In genomic region chr12:774051-774614, GRCh38 we compare ENCODE assay signal across 12 cellular contexts. TPM values are rescaled to one million over a fixed set of nuclear protein-coding genes. Genes with fewer than 3 reads are reported as not detected.
DNase-seq lines count a peak whose midpoint lies in the region; ATAC-seq and TF ChIP-seq lines count a peak whose summit lies in the region.
"Had no signal": no experiment of that assay in that cellular context is flagged by ENCODE, and none has a peak within 500 bp of the region (broad histone marks: within the 10 kb centered on the region; RNA-seq: fewer than 3 reads in every experiment).

No MANE protein-coding gene starts in this region.

- POLR2A ChIA-PET in naive thymus-derived CD4-positive, alpha-beta T cell (lab: Charles Lee): interaction anchor here (0.6 to 1.5 kb wide), 3 partner anchors 14 to 28 kb away, joined by 3 to 5 read pairs (median 4); partner anchors contain the start of gene WNK1

- H3K27me3 Mint-ChIP-seq in central memory CD8-positive, alpha-beta T cell: no peaks in the 10 kb centered on the region
- H3K27me3 Mint-ChIP-seq in naive thymus-derived CD4-positive, alpha-beta T cell: no peaks in the 10 kb centered on the region
- H3K27me3 Mint-ChIP-seq: activated naive CD4-positive, alpha-beta T cell treated with anti-CD3 and anti-CD28 coated beads, Interleukin-2, amount 10 ng/mL, durations not matched to agents 7 days and 5 days had no signal

- H3K4me3 ChIP-seq in HL-60 (replicated peaks; ENCODE audit: insufficient read depth, low read length): no peak overlapping the region
- no peak overlapping the region for H3K4me3 ChIP-seq in naive thymus-derived CD4-positive, alpha-beta T cell (ENCODE audit: low read length)
- H3K4me3 ChIP-seq: BLaER1 had no signal

- no peaks in the 10 kb centered on the region for H3K36me3 ChIP-seq in naive thymus-derived CD4-positive, alpha-beta T cell (ENCODE audit: control insufficient read depth in 2 of 3, insufficient read depth in 3 of 3, low read length in 3 of 3)

- peak in 1 of 2 experiments; percentile 6 for DNase-seq in HL-60 (ENCODE audit: low read depth in 1 of 2, low spot score in 1 of 2)
- DNase-seq in central memory CD8-positive, alpha-beta T cell (ENCODE audit: low spot score in 2 of 2): no peak
- DNase-seq in naive thymus-derived CD4-positive, alpha-beta T cell: no peak
- DNase-seq in stimulated activated CD4-positive, alpha-beta T cell treated with anti-CD3 and anti-CD28 coated beads, Interleukin-4, amount 100 ng/mL, for 4 hours: no peak
- no peak for DNase-seq in NCI-H1930 (lab: John Stamatoyannopoulos, UW)
- DNase-seq in DMS53 (lab: John Stamatoyannopoulos, UW): no peak
- DNase-seq in midbrain (lab: John Stamatoyannopoulos, UW): no peak
- DNase-seq: activated naive CD4-positive, alpha-beta T cell treated with anti-CD3 and anti-CD28 coated beads, Interleukin-2, amount 10 ng/mL, durations not matched to agents 7 days and 5 days; MV-4-11; stimulated activated CD4-positive, alpha-beta T cell treated with anti-CD3 and anti-CD28 coated beads, Interleukin-15, amount 100 ng/mL, for 24 hours had no signal

- H3K4me1 ChIP-seq in naive thymus-derived CD4-positive, alpha-beta T cell (ENCODE audit: control insufficient read depth in 2 of 2, insufficient read depth in 2 of 2, low read length in 2 of 2): peaks cover 39 to 53% of the 10 kb centered on the region in 2 donors

- peaks cover 4% of the 10 kb centered on the region for H3K36me3 Mint-ChIP-seq in central memory CD8-positive, alpha-beta T cell (ENCODE audit: insufficient read depth)
- peaks cover 0 to 12% (median 9%) of the 10 kb centered on the region in 5 donors for H3K36me3 Mint-ChIP-seq in naive thymus-derived CD4-positive, alpha-beta T cell

- H3K9me3 ChIP-seq in naive thymus-derived CD4-positive, alpha-beta T cell (ENCODE audit: control insufficient read depth in 2 of 3, low read length in 3 of 3): no peaks in the 10 kb centered on the region
- H3K9me3 ChIP-seq: BLaER1 had no signal

- no peak for ATAC-seq in central memory CD8-positive, alpha-beta T cell (replicated peaks; ENCODE audit: extremely low read depth, poor library complexity, severe bottlenecking)
- ATAC-seq in naive thymus-derived CD4-positive, alpha-beta T cell: no peak

- no peaks in the 10 kb centered on the region for H3K9me3 Mint-ChIP-seq in central memory CD8-positive, alpha-beta T cell
- H3K9me3 Mint-ChIP-seq in naive thymus-derived CD4-positive, alpha-beta T cell: peaks cover 0 to 4% (median 0%) of the 10 kb centered on the region in 11 donors
- H3K9me3 Mint-ChIP-seq: activated naive CD4-positive, alpha-beta T cell treated with anti-CD3 and anti-CD28 coated beads, Interleukin-2, amount 10 ng/mL, durations not matched to agents 7 days and 5 days had no signal

- H3K27me3 ChIP-seq in HL-60 (ENCODE audit: insufficient read depth, poor library complexity, severe bottlenecking): no peaks in the 10 kb centered on the region
- no peaks in the 10 kb centered on the region for H3K27me3 ChIP-seq in naive thymus-derived CD4-positive, alpha-beta T cell (ENCODE audit: control insufficient read depth in 2 of 2, insufficient read depth in 2 of 2, low read length in 2 of 2)
- H3K27me3 ChIP-seq: BLaER1 had no signal

- no peak for TF ChIP-seq CTCF in 22Rv1 (IDR thresholded peaks at IDR 0.05)
- no peak for TF ChIP-seq CTCF in HL-60 (IDR thresholded peaks at IDR 0.05; ENCODE audit: insufficient read depth, low read length)

- peak overlapping the region; percentile 4 for H3K4me3 Mint-ChIP-seq in central memory CD8-positive, alpha-beta T cell
- peak overlapping the region in 9 of 10 donors; percentile 14 to 63 (median 34) for H3K4me3 Mint-ChIP-seq in naive thymus-derived CD4-positive, alpha-beta T cell
- H3K4me3 Mint-ChIP-seq: activated naive CD4-positive, alpha-beta T cell treated with anti-CD3 and anti-CD28 coated beads, Interleukin-2, amount 10 ng/mL, durations not matched to agents 7 days and 5 days had no signal

- CTCF ChIA-PET in naive thymus-derived CD4-positive, alpha-beta T cell (lab: Charles Lee): no interaction called here

- peak overlapping the region; percentile 38 for H3K27ac ChIP-seq in 22Rv1
- peak overlapping the region; percentile 18 for H3K27ac ChIP-seq in HL-60 (replicated peaks)
- peak overlapping the region; percentile 11 for H3K27ac ChIP-seq in naive thymus-derived CD4-positive, alpha-beta T cell (ENCODE audit: low read depth, low read length)
- H3K27ac ChIP-seq: BLaER1 had no signal

- H3K4me1 Mint-ChIP-seq in central memory CD8-positive, alpha-beta T cell: peaks cover 74% of the 10 kb centered on the region
- H3K4me1 Mint-ChIP-seq in naive thymus-derived CD4-positive, alpha-beta T cell: peaks cover 38 to 96% (median 91%) of the 10 kb centered on the region in 7 donors

- peak overlapping the region; percentile 98 for H3K27ac Mint-ChIP-seq in central memory CD8-positive, alpha-beta T cell (ENCODE audit: low read depth)
- peak overlapping the region in 8 of 9 donors; percentile 60 to 88 (median 74) for H3K27ac Mint-ChIP-seq in naive thymus-derived CD4-positive, alpha-beta T cell
- H3K27ac Mint-ChIP-seq: activated naive CD4-positive, alpha-beta T cell treated with anti-CD3 and anti-CD28 coated beads, Interleukin-2, amount 10 ng/mL, durations not matched to agents 7 days and 5 days had no signal

- intact Hi-C loops in naive thymus-derived CD4-positive, alpha-beta T cell (cut with micrococcal nuclease): loop anchor here in 1 of 2 donors (2.0 kb wide), 1 partner anchor 17 kb away; no protein-coding TSS in a partner anchor

RNA-seq across cellular contexts. Expression of gene WNK1, which starts 21.8 kb away (rescaled TPM):
- total RNA-seq in naive thymus-derived CD4-positive, alpha-beta T cell: 100 to 1,000 TPM; 147 to 200 (median 169) TPM
- 10 to 100 TPM; 22.9 to 44.0 TPM for polyA plus RNA-seq in naive thymus-derived CD4-positive, alpha-beta T cell
